Comparison of ENCODE assay signal across 8 cellular contexts in genomic region chr5:40223884-40224402, GRCh38.
DNase-seq lines count a peak whose midpoint lies in the region; ATAC-seq and TF ChIP-seq lines count a peak whose summit lies in the region.

No MANE protein-coding gene starts in this region.

- H3K9me3 Mint-ChIP-seq in progenitor cell of endocrine pancreas (ENCODE audit: low read depth): no peaks in the 10 kb centered on the region

- no peaks in the 10 kb centered on the region for H3K27me3 Mint-ChIP-seq in progenitor cell of endocrine pancreas

- no peak overlapping the region for H3K4me3 Mint-ChIP-seq in progenitor cell of endocrine pancreas (ENCODE audit: low read depth)

- ATAC-seq in GM18519 (IDR thresholded peaks at IDR 0.05; ENCODE audit: low FRiP score, unreplicated experiment): peak; percentile 46
- peak; percentile 76 for ATAC-seq in HG02642 (IDR thresholded peaks at IDR 0.05; ENCODE audit: poor library complexity, unreplicated experiment)
- peak; percentile 86 for ATAC-seq in RWPE2 (ENCODE audit: low read depth)

- H3K9me3 ChIP-seq in RWPE2 (ENCODE audit: severe bottlenecking) (no peaks in the 10 kb centered on the region), Peyer's patch (no peaks in the 10 kb centered on the region)

- DNase-seq in RWPE2 (ENCODE audit: low spot score) (no peak), hepatic stellate cell (ENCODE audit: low spot score) (peak; percentile 11), Peyer's patch (no peak), GM10248 (ENCODE audit: extremely low spot score) (no peak), NCI-H2081 (lab: John Stamatoyannopoulos, UW) (no peak), progenitor cell of endocrine pancreas (ENCODE audit: low spot score, unreplicated experiment) (no peak)

- H3K4me3 ChIP-seq in RWPE2 (ENCODE audit: severe bottlenecking): no peak overlapping the region
- no peak overlapping the region for H3K4me3 ChIP-seq in Peyer's patch

- H3K36me3 Mint-ChIP-seq in progenitor cell of endocrine pancreas (ENCODE audit: insufficient read depth): no peaks in the 10 kb centered on the region

- H3K27ac Mint-ChIP-seq in progenitor cell of endocrine pancreas: no peak overlapping the region

- H3K4me1 ChIP-seq in RWPE2 (ENCODE audit: insufficient read depth, poor library complexity, severe bottlenecking) (peaks cover 19% of the 10 kb centered on the region), Peyer's patch (no peaks in the 10 kb centered on the region)

- H3K27me3 ChIP-seq in RWPE2 (ENCODE audit: insufficient read depth, poor library complexity, severe bottlenecking): no peaks in the 10 kb centered on the region
- H3K27me3 ChIP-seq in Peyer's patch: no peaks in the 10 kb centered on the region

- POLR2A ChIA-PET in GM10248 (lab: Yijun Ruan, JAX): no interaction called here

- H3K36me3 ChIP-seq in RWPE2 (ENCODE audit: low read depth) (no peaks in the 10 kb centered on the region), Peyer's patch (no peaks in the 10 kb centered on the region)

- no peak for TF ChIP-seq CTCF in RWPE2 (IDR thresholded peaks at IDR 0.05; ENCODE audit: poor library complexity, severe bottlenecking)
- TF ChIP-seq CTCF in Peyer's patch (IDR thresholded peaks at IDR 0.05): no peak
- no peak for TF ChIP-seq CTCF in GM10248 (IDR thresholded peaks at IDR 0.05; ENCODE audit: control extremely low read depth, extremely low read depth, low read depth, missing control alignments)
- TF ChIP-seq CTCF in progenitor cell of endocrine pancreas (IDR thresholded peaks at IDR 0.05; ENCODE audit: unreplicated experiment): no peak

- CTCF ChIA-PET in GM10248 (lab: Yijun Ruan, JAX): no interaction called here

- H3K4me1 Mint-ChIP-seq in progenitor cell of endocrine pancreas (ENCODE audit: low read depth): peaks cover under 1% of the 10 kb centered on the region

- no peak for TF ChIP-seq POLR2A in Peyer's patch (IDR thresholded peaks at IDR 0.05)

- H3K27ac ChIP-seq in RWPE2 (ENCODE audit: poor library complexity, severe bottlenecking) (no peak overlapping the region), Peyer's patch (no peak overlapping the region)
